ENCODE assay signal across 1 cellular context in the genomic region with DNA sequence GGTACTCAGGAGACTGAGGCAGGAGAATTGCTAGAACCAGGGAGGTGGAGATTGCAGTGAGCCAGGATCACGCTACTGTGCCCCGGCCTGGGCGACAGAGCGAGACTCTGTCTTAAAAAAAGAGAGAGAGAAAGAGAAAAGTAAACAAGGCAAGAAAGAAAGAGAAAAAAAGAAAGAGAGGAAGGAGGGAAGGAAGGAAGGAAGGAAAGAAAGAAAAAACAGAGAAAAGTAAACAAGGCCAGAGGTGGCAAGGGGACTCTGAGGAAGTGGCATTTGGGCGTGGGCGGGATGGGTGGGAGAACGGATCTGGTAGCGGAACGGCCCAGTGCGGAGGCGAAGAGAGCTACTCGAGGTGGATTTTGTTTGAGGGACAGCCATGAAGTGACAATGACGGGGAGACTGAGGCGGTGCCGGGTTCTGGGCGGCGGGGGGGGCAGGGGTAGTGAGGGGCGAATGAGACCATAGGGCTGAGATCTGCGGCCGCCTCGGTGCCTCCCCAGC.
A peak's percentile ranks its signal among the peaks of the same experiment; 100 is the strongest.
TF ChIP-seq lines count a peak whose summit lies in the region.

No MANE protein-coding gene starts in this region.

TF ChIP-seq in K562, 482 proteins besides CTCF, POLR2A, EP300 and RAD21 (continues in another document):
- TF ChIP-seq HDAC1 (IDR thresholded peaks at IDR 0.05): peak; percentile 27 to 62; a peak in 3 of 4 replicates
- no peak for TF ChIP-seq BRD4 (IDR thresholded peaks at IDR 0.05)
- no peak for TF ChIP-seq MCM3 (IDR thresholded peaks at IDR 0.05)
- 0 out of 2 replicates have a peak, but pooled peaks have one; percentile 61 for TF ChIP-seq LARP7 (IDR thresholded peaks at IDR 0.05)
- no peak for TF ChIP-seq RBM15 (IDR thresholded peaks at IDR 0.05; ENCODE audit: insufficient read depth, low read length)
- peak; percentile 48; the same call in 1 of the 2 replicates for TF ChIP-seq SMARCA5 (IDR thresholded peaks at IDR 0.05)
- no peak for TF ChIP-seq SIN3B (IDR thresholded peaks at IDR 0.05; ENCODE audit: low read depth)
- peak; percentile 27; the same call in 1 of the 2 replicates for TF ChIP-seq SMARCA4 (IDR thresholded peaks at IDR 0.05)
- no peak for TF ChIP-seq WHSC1 (IDR thresholded peaks at IDR 0.05; ENCODE audit: low read length)
- TF ChIP-seq, protein P1, sequence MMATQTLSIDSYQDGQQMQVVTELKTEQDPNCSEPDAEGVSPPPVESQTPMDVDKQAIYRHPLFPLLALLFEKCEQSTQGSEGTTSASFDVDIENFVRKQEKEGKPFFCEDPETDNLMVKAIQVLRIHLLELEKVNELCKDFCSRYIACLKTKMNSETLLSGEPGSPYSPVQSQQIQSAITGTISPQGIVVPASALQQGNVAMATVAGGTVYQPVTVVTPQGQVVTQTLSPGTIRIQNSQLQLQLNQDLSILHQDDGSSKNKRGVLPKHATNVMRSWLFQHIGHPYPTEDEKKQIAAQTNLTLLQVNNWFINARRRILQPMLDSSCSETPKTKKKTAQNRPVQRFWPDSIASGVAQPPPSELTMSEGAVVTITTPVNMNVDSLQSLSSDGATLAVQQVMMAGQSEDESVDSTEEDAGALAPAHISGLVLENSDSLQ (IDR thresholded peaks at IDR 0.05): peak; percentile 5; the same call in 1 of the 2 replicates
- TF ChIP-seq ARNT (IDR thresholded peaks at IDR 0.05): peak in 1 of 2 experiments; percentile 33; a peak in 1 of 4 replicates
- no peak for TF ChIP-seq SUPT5H (IDR thresholded peaks at IDR 0.05)
- TF ChIP-seq MYNN (IDR thresholded peaks at IDR 0.05): no peak
- TF ChIP-seq MYNN (CRISPR knock-in tag; IDR thresholded peaks at IDR 0.05): no peak
- TF ChIP-seq RNF2 (IDR thresholded peaks at IDR 0.05): no peak
- no peak for TF ChIP-seq NFIX (CRISPR knock-in tag; IDR thresholded peaks at IDR 0.05; ENCODE audit: low read depth)
- TF ChIP-seq ZNF785 (CRISPR knock-in tag; IDR thresholded peaks at IDR 0.05): no peak
- TF ChIP-seq PCBP2 (IDR thresholded peaks at IDR 0.05; ENCODE audit: low read depth, low read length, poor library complexity, severe bottlenecking): no peak
- TF ChIP-seq MAFF (IDR thresholded peaks at IDR 0.05; ENCODE audit: low read length): no peak
- TF ChIP-seq ATF3 (IDR thresholded peaks at IDR 0.05): no peak
- TF ChIP-seq ATF3 (CRISPR knock-in tag; conservative IDR thresholded peaks at IDR 0.05): no peak
- no peak for TF ChIP-seq MBD1 (CRISPR knock-in tag; IDR thresholded peaks at IDR 0.05)
- 0 out of 2 replicates have a peak, but pooled peaks have one; percentile 47 for TF ChIP-seq SPI1 (IDR thresholded peaks at IDR 0.05; ENCODE audit: borderline replicate concordance, low read depth, low read length)
- no peak for TF ChIP-seq NFYB (IDR thresholded peaks at IDR 0.05; ENCODE audit: extremely low read depth, insufficient read length)
- no peak for TF ChIP-seq ZFX (CRISPR knock-in tag; IDR thresholded peaks at IDR 0.05)
- TF ChIP-seq SMARCE1 (IDR thresholded peaks at IDR 0.05): peak; percentile 43; the same call in 1 of the 2 replicates
- TF ChIP-seq, protein P2, sequence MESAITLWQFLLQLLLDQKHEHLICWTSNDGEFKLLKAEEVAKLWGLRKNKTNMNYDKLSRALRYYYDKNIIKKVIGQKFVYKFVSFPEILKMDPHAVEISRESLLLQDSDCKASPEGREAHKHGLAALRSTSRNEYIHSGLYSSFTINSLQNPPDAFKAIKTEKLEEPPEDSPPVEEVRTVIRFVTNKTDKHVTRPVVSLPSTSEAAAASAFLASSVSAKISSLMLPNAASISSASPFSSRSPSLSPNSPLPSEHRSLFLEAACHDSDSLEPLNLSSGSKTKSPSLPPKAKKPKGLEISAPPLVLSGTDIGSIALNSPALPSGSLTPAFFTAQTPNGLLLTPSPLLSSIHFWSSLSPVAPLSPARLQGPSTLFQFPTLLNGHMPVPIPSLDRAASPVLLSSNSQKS (CRISPR knock-in tag; IDR thresholded peaks at IDR 0.05): no peak
- TF ChIP-seq ZNF143 (CRISPR knock-in tag; IDR thresholded peaks at IDR 0.05): no peak
- TF ChIP-seq, protein P3, sequence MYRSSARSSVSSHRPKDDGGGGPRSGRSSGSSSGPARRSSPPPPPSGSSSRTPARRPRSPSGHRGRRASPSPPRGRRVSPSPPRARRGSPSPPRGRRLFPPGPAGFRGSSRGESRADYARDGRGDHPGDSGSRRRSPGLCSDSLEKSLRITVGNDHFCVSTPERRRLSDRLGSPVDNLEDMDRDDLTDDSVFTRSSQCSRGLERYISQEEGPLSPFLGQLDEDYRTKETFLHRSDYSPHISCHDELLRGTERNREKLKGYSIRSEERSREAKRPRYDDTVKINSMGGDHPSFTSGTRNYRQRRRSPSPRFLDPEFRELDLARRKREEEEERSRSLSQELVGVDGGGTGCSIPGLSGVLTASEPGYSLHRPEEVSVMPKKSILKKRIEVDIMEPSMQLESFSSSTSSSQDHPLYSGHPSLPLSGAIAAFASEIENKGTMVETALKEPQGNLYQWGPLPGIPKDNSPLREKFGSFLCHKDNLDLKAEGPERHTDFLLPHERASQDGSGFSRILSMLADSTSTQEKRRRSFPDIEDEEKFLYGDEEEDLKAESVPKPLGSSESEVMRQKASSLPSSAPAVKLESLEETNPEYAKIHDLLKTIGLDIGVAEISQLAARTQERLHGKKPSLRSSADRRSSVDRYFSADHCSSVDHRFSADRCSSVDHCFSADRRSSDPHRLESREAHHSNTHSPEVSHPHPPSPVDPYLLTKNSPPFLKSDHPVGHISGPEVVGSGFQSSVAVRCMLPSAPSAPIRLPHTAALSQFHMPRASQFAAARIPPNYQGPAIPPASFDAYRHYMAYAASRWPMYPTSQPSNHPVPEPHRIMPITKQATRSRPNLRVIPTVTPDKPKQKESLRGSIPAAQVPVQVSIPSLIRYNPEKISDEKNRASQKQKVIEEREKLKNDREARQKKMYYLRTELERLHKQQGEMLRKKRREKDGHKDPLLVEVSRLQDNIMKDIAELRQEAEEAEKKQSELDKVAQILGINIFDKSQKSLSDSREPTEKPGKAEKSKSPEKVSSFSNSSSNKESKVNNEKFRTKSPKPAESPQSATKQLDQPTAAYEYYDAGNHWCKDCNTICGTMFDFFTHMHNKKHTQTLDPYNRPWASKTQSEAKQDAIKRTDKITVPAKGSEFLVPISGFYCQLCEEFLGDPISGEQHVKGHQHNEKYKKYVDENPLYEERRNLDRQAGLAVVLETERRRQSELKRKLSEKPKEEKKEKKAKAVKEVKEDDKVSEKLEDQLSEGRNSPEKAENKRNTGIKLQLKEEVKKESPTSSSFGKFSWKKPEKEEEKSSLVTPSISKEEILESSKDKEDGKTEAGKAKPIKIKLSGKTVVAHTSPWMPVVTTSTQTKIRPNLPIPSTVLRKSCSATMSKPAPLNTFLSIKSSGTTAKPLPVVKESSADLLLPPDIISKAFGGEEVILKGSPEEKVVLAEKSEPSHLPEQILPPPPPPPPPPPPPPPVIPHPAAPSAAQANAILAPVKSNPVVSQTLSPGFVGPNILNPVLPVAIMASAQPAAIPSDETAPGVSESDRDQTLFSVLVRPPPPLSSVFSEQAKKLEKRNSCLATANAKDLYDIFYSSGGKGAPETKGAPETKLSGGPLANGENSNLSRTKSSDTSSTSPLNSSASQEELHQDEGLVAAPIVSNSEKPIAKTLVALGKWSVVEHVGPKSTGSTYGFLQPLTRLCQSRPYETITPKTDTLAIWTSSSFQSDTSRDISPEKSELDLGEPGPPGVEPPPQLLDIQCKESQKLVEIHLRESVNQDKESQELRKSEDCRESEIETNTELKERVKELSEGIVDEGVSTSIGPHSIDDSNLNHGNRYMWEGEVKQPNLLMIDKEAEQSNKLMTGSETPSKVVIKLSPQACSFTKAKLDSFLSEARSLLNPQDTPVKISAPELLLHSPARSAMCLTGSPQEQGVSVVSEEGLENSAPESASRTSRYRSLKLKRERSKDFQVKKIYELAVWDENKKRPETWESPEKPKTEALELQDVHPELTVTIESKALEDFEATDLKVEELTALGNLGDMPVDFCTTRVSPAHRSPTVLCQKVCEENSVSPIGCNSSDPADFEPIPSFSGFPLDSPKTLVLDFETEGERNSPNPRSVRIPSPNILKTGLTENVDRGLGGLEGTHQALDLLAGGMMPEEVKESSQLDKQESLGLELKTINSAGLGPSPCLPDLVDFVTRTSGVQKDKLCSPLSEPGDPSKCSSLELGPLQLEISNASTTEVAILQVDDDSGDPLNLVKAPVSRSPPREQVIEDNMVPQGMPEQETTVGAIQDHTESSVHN (IDR thresholded peaks at IDR 0.05; ENCODE audit: borderline replicate concordance in 1 of 2, low read depth in 1 of 2): 0 out of 4 replicates have a peak, but pooled peaks of 1 of the 2 experiments have one; percentile 22
- TF ChIP-seq NONO (IDR thresholded peaks at IDR 0.05; ENCODE audit: low read depth in 2 of 2, low read length in 1 of 2): no peak
- TF ChIP-seq, protein P4, sequence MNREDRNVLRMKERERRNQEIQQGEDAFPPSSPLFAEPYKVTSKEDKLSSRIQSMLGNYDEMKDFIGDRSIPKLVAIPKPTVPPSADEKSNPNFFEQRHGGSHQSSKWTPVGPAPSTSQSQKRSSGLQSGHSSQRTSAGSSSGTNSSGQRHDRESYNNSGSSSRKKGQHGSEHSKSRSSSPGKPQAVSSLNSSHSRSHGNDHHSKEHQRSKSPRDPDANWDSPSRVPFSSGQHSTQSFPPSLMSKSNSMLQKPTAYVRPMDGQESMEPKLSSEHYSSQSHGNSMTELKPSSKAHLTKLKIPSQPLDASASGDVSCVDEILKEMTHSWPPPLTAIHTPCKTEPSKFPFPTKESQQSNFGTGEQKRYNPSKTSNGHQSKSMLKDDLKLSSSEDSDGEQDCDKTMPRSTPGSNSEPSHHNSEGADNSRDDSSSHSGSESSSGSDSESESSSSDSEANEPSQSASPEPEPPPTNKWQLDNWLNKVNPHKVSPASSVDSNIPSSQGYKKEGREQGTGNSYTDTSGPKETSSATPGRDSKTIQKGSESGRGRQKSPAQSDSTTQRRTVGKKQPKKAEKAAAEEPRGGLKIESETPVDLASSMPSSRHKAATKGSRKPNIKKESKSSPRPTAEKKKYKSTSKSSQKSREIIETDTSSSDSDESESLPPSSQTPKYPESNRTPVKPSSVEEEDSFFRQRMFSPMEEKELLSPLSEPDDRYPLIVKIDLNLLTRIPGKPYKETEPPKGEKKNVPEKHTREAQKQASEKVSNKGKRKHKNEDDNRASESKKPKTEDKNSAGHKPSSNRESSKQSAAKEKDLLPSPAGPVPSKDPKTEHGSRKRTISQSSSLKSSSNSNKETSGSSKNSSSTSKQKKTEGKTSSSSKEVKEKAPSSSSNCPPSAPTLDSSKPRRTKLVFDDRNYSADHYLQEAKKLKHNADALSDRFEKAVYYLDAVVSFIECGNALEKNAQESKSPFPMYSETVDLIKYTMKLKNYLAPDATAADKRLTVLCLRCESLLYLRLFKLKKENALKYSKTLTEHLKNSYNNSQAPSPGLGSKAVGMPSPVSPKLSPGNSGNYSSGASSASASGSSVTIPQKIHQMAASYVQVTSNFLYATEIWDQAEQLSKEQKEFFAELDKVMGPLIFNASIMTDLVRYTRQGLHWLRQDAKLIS (CRISPR knock-in tag; IDR thresholded peaks at IDR 0.05): no peak
- no peak for TF ChIP-seq SMAD1 (IDR thresholded peaks at IDR 0.05; ENCODE audit: low read depth, low read length, partially characterized antibody)
- 0 out of 2 replicates have a peak, but pooled peaks have one; percentile 29 for TF ChIP-seq EHMT2 (IDR thresholded peaks at IDR 0.05)
- no peak for TF ChIP-seq C11orf30 (IDR thresholded peaks at IDR 0.05; ENCODE audit: low read depth)
- no peak for TF ChIP-seq HNRNPL (IDR thresholded peaks at IDR 0.05; ENCODE audit: low read depth, low read length)
- TF ChIP-seq SMARCC2 (IDR thresholded peaks at IDR 0.05; ENCODE audit: low read depth): no peak
- 0 out of 2 replicates have a peak, but pooled peaks have one; percentile 13 for TF ChIP-seq TAL1 (IDR thresholded peaks at IDR 0.05)
- no peak for TF ChIP-seq TBP (optimal IDR thresholded peaks at IDR 0.05; ENCODE audit: low read depth, low read length)
- TF ChIP-seq BRD9 (IDR thresholded peaks at IDR 0.05; ENCODE audit: low read depth, partially characterized antibody): peak; percentile 76
- TF ChIP-seq ZNF175 (CRISPR knock-in tag; IDR thresholded peaks at IDR 0.05; ENCODE audit: low read depth): peak; percentile 41; the same call in 1 of the 2 replicates
- TF ChIP-seq, protein P5, sequence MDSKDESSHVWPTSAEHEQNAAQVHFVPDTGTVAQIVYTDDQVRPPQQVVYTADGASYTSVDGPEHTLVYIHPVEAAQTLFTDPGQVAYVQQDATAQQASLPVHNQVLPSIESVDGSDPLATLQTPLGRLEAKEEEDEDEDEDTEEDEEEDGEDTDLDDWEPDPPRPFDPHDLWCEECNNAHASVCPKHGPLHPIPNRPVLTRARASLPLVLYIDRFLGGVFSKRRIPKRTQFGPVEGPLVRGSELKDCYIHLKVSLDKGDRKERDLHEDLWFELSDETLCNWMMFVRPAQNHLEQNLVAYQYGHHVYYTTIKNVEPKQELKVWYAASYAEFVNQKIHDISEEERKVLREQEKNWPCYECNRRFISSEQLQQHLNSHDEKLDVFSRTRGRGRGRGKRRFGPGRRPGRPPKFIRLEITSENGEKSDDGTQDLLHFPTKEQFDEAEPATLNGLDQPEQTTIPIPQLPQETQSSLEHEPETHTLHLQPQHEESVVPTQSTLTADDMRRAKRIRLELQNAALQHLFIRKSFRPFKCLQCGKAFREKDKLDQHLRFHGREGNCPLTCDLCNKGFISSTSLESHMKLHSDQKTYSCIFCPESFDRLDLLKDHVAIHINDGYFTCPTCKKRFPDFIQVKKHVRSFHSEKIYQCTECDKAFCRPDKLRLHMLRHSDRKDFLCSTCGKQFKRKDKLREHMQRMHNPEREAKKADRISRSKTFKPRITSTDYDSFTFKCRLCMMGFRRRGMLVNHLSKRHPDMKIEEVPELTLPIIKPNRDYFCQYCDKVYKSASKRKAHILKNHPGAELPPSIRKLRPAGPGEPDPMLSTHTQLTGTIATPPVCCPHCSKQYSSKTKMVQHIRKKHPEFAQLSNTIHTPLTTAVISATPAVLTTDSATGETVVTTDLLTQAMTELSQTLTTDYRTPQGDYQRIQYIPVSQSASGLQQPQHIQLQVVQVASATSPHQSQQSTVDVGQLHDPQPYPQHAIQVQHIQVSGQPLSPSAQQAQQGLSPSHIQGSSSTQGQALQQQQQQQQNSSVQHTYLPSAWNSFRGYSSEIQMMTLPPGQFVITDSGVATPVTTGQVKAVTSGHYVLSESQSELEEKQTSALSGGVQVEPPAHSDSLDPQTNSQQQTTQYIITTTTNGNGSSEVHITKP (IDR thresholded peaks at IDR 0.05; ENCODE audit: partially characterized antibody): no peak
- TF ChIP-seq TSC22D4 (tag; IDR thresholded peaks at IDR 0.05): no peak
